In genomic region chr10:77575271-77576006, GRCh38 we compare ENCODE assay signal across 17 cellular contexts.
"Had no signal": no experiment of that assay in that cellular context is flagged by ENCODE, and none has a peak within 500 bp of the region (broad histone marks: within the 10 kb centered on the region; RNA-seq: fewer than 3 reads in every experiment).

No MANE protein-coding gene starts in this region.

- ATAC-seq: activated T-helper 17 cell treated with anti-CD3 and anti-CD28 coated beads, Interleukin-2, amount 50 U/mL, for 72 hours; naive thymus-derived CD8-positive, alpha-beta T cell; stimulated activated naive CD8-positive, alpha-beta T cell treated with anti-CD3 and anti-CD28 coated beads, Interleukin-15, Interleukin-2, amounts not matched to agents 100 U/mL and 50 U/mL, for 24 hours had no signal

- H3K27me3 Mint-ChIP-seq: activated T-helper 17 cell treated with anti-CD3 and anti-CD28 coated beads, Interleukin-2, amount 50 U/mL, for 72 hours; central memory CD8-positive, alpha-beta T cell had no signal

- H3K9me3 ChIP-seq: adrenal gland, ascending aorta, left ventricle myocardium inferior, transverse colon had no signal

- H3K4me1 Mint-ChIP-seq: activated T-helper 17 cell treated with anti-CD3 and anti-CD28 coated beads, Interleukin-2, amount 50 U/mL, for 72 hours; central memory CD8-positive, alpha-beta T cell; endodermal cell; immature natural killer cell; naive thymus-derived CD8-positive, alpha-beta T cell had no signal

- H3K36me3 Mint-ChIP-seq: activated naive CD8-positive, alpha-beta T cell; immature natural killer cell; naive thymus-derived CD8-positive, alpha-beta T cell had no signal

- H3K36me3 ChIP-seq: adrenal gland, ascending aorta, left ventricle myocardium inferior, transverse colon had no signal

- H3K27me3 ChIP-seq: adrenal gland, ascending aorta, transverse colon had no signal

- H3K27ac Mint-ChIP-seq: activated naive CD8-positive, alpha-beta T cell; activated T-helper 17 cell treated with anti-CD3 and anti-CD28 coated beads, Interleukin-2, amount 50 U/mL, for 72 hours; endodermal cell; immature natural killer cell had no signal

- H3K9me3 Mint-ChIP-seq: activated T-helper 17 cell treated with anti-CD3 and anti-CD28 coated beads, Interleukin-2, amount 50 U/mL, for 72 hours; central memory CD8-positive, alpha-beta T cell; endodermal cell; immature natural killer cell; naive thymus-derived CD8-positive, alpha-beta T cell had no signal

- H3K4me3 ChIP-seq: adrenal gland, ascending aorta, left ventricle myocardium inferior, transverse colon had no signal

- H3K27ac ChIP-seq: adrenal gland, left ventricle myocardium inferior had no signal

- H3K4me1 ChIP-seq: adrenal gland had no signal

- H3K4me3 Mint-ChIP-seq: activated naive CD8-positive, alpha-beta T cell; activated T-helper 17 cell treated with anti-CD3 and anti-CD28 coated beads, Interleukin-2, amount 50 U/mL, for 72 hours; central memory CD8-positive, alpha-beta T cell; endodermal cell; immature natural killer cell; naive thymus-derived CD8-positive, alpha-beta T cell had no signal

- DNase-seq: activated T-cell treated with anti-CD3 and anti-CD28 coated beads, Interleukin-2, amount 50 U/mL, for 1 hour; adrenal gland; cortex of kidney; endodermal cell; foreskin fibroblast; immature natural killer cell; left ventricle myocardium inferior; naive thymus-derived CD8-positive, alpha-beta T cell; retina; stimulated activated CD4-positive, alpha-beta T cell treated with anti-CD3 and anti-CD28 coated beads, Interleukin-4, amount 100 ng/mL, for 24 hours; stimulated activated naive CD8-positive, alpha-beta T cell treated with anti-CD3 and anti-CD28 coated beads, Interleukin-15, Interleukin-2, amounts not matched to agents 100 U/mL and 50 U/mL, for 24 hours; T-helper 9 cell; transverse colon had no signal
